32 cellular contexts compared by ENCODE assay signal in genomic region chr2:36336321-36336720, GRCh38.
"Had no signal": no experiment of that assay in that cellular context is flagged by ENCODE, and none has a peak within 500 bp of the region (broad histone marks: within the 10 kb centered on the region; RNA-seq: fewer than 3 reads in every experiment).

No MANE protein-coding gene starts in this region.

- H3K9me3 ChIP-seq: adrenal gland, ascending aorta, body of pancreas, breast epithelium, colonic mucosa had no signal

- H3K4me1 ChIP-seq: adrenal gland, ascending aorta, body of pancreas, breast epithelium, colonic mucosa had no signal

- DNase-seq: activated effector memory CD4-positive, alpha-beta T cell treated with anti-CD3 and anti-CD28 coated beads, Interleukin-2, amount 50 U/mL, for 16 hours; activated effector memory CD4-positive, alpha-beta T cell treated with Interleukin-2 at 50 U/mL for 16 hours; activated gamma-delta T cell; activated gamma-delta T cell treated with Interleukin-2 at 50 U/mL for 16 hours; activated naive CD4-positive, alpha-beta T cell; activated naive CD4-positive, alpha-beta T cell treated with anti-CD3 and anti-CD28 coated beads for 36 hours; activated naive CD4-positive, alpha-beta T cell treated with anti-CD3 and anti-CD28 coated beads, Interleukin-2, amount 10 ng/mL, durations not matched to agents 7 days and 5 days; activated naive CD4-positive, alpha-beta T cell treated with anti-CD3 and anti-CD28 coated beads, Interleukin-2, amount 50 U/mL, for 16 hours; activated naive CD4-positive, alpha-beta T cell treated with Interleukin-2 at 50 U/mL for 16 hours; activated naive CD8-positive, alpha-beta T cell treated with anti-CD3 and anti-CD28 coated beads for 36 hours; activated naive CD8-positive, alpha-beta T cell treated with anti-CD3 and anti-CD28 coated beads, Interleukin-2, amount 10 ng/mL, durations not matched to agents 7 days and 5 days; activated naive CD8-positive, alpha-beta T cell treated with anti-CD3 and anti-CD28 coated beads, Interleukin-2, amount 50 U/mL, for 24 hours; activated T-cell treated with anti-CD3 and anti-CD28 coated beads, Interleukin-2, amount 50 U/mL, for 48 hours; activated T-cell treated with anti-CD3 and anti-CD28 coated beads, Interleukin-2, amount 50 U/mL, for 72 hours; adrenal gland; amniotic stem cell; amygdala; anterior cingulate cortex; aorta; body of pancreas; brain microvascular endothelial cell; caudate nucleus; central memory CD4-positive, alpha-beta T cell; cerebellar nuclear complex; colonic mucosa had no signal

- H3K4me3 ChIP-seq: adrenal gland, ascending aorta, body of pancreas, breast epithelium, cardiac muscle cell, colonic mucosa had no signal

- H3K27ac ChIP-seq: adrenal gland, ascending aorta, body of pancreas, brain microvascular endothelial cell, breast epithelium, cardiac muscle cell, colonic mucosa had no signal

- H3K27me3 ChIP-seq: adrenal gland, ascending aorta, body of pancreas, brain microvascular endothelial cell, breast epithelium, colonic mucosa had no signal

- FAIRE-seq: astrocyte, bronchial epithelial cell, colon had no signal

- ATAC-seq: activated naive CD8-positive, alpha-beta T cell treated with anti-CD3 and anti-CD28 coated beads, Interleukin-2, amount 50 U/mL, for 24 hours; activated T-cell treated with anti-CD3 and anti-CD28 coated beads, Interleukin-2, amount 50 U/mL, for 72 hours; activated T-helper 17 cell treated with anti-CD3 and anti-CD28 coated beads, Interleukin-2, amount 50 U/mL, for 72 hours; body of pancreas had no signal

- H3K36me3 ChIP-seq: adrenal gland, ascending aorta, brain microvascular endothelial cell, breast epithelium, cardiac muscle cell, colonic mucosa had no signal
